Comparison of ENCODE assay signal across 14 cellular contexts in genomic region chr16:85690469-85691064, GRCh38. TPM values are rescaled to one million over a fixed set of nuclear protein-coding genes. Genes with fewer than 3 reads are reported as not detected.
DNase-seq lines count a peak whose midpoint lies in the region; TF ChIP-seq lines count a peak whose summit lies in the region.
"Had no signal": no experiment of that assay in that cellular context is flagged by ENCODE, and none has a peak within 500 bp of the region (broad histone marks: within the 10 kb centered on the region; RNA-seq: fewer than 3 reads in every experiment).

No MANE protein-coding gene starts in this region.

- H3K27ac Mint-ChIP-seq in MCF 10A (ENCODE audit: low read depth, unreplicated experiment): no peak overlapping the region
- H3K27ac Mint-ChIP-seq: activated CD8-positive, alpha-beta memory T cell treated with anti-CD3 and anti-CD28 coated beads, Interleukin-2, amount 10 ng/mL, durations not matched to agents 7 days and 5 days; T-helper 1 cell treated with Interleukin-12 subunit alpha and Interleukin-12 subunit beta and Interleukin-4 antibody, amounts not matched to agents 30 μg/mL and 1 μg/mL, for 36 hours had no signal

- CTCF ChIA-PET in MCF 10A (lab: Yijun Ruan, JAX): interaction anchor here (0.7 kb wide), 1 partner anchor 26 kb away, joined by 3 read pairs; no protein-coding TSS in a partner anchor

- no TSS peak for BruUV-seq in MCF 10A (replicated peaks; lab: Mats Ljungman, UMichigan)

- no peaks in the 10 kb centered on the region for H3K4me1 Mint-ChIP-seq in MCF 10A (ENCODE audit: insufficient read depth, unreplicated experiment)

- intact Hi-C loops in MCF 10A (cut with micrococcal nuclease): no loop called here
- intact Hi-C loops in spleen (cut with DNase I; ENCODE audit: low total_unique reads): no loop called here

- H3K36me3 ChIP-seq in spleen: no peaks in the 10 kb centered on the region
- H3K36me3 ChIP-seq in H7 (replicated peaks; ENCODE audit: control insufficient read depth, insufficient read depth, low read length): peaks cover under 1% of the 10 kb centered on the region; the same call in 1 of the 2 replicates
- H3K36me3 ChIP-seq: MG63, ovary had no signal

- no peaks in the 10 kb centered on the region for H3K9me3 Mint-ChIP-seq in MCF 10A (ENCODE audit: unreplicated experiment)
- H3K9me3 Mint-ChIP-seq: T-helper 1 cell treated with Interleukin-12 subunit alpha and Interleukin-12 subunit beta and Interleukin-4 antibody, amounts not matched to agents 30 μg/mL and 1 μg/mL, for 36 hours had no signal

- no peak for TF ChIP-seq CTCF in MCF 10A (IDR thresholded peaks at IDR 0.05; ENCODE audit: unreplicated experiment)
- TF ChIP-seq CTCF in spleen (IDR thresholded peaks at IDR 0.05 in 8 of 11, conservative IDR thresholded peaks at IDR 0.05 in 3 of 11): no peak

- H3K4me1 ChIP-seq in spleen: peaks cover 2 to 27% (median 20%) of the 10 kb centered on the region in 6 donors

- DNase-seq in T47D (ENCODE audit: low read depth in 1 of 2, low spot score in 1 of 2) (peak; percentile 88 to 91), MCF 10A (ENCODE audit: unreplicated experiment) (no peak), NCI-H510A (lab: John Stamatoyannopoulos, UW) (peak; percentile 65), amniotic epithelial cell (ENCODE audit: low read depth) (peak; percentile 41), spleen (peak; percentile 44), ecto neural progenitor cell (ENCODE audit: low spot score) (no peak), H7 (no peak), NCI-H2081 treated with DMSO at 0.1 percent for 48 hours (lab: John Stamatoyannopoulos, UW) (no peak)
- DNase-seq: activated CD8-positive, alpha-beta memory T cell treated with anti-CD3 and anti-CD28 coated beads, Interleukin-2, amount 10 ng/mL, durations not matched to agents 7 days and 5 days; anterior cingulate cortex; MG63; ovary; stimulated activated CD4-positive, alpha-beta T cell treated with anti-CD3 and anti-CD28 coated beads, Interleukin-4, amount 100 ng/mL, for 4 hours had no signal

- H3K4me3 ChIP-seq in spleen (no peak overlapping the region), H7 (ENCODE audit: insufficient read depth, low read depth, low read length) (no peak overlapping the region)
- H3K4me3 ChIP-seq: MG63, ovary had no signal

- H3K9me3 ChIP-seq in spleen: no peaks in the 10 kb centered on the region
- H3K9me3 ChIP-seq: MG63, ovary had no signal

- POLR2A ChIA-PET in MCF 10A (lab: Yijun Ruan, JAX): interaction anchor here (1.0 to 1.4 kb wide), 2 partner anchors 8 to 43 kb away, joined by 3 read pairs; no protein-coding TSS in a partner anchor

- H3K27me3 Mint-ChIP-seq in MCF 10A (ENCODE audit: insufficient read depth, unreplicated experiment): no peaks in the 10 kb centered on the region

- H3K36me3 Mint-ChIP-seq in MCF 10A (ENCODE audit: insufficient read depth, unreplicated experiment): no peaks in the 10 kb centered on the region

- in situ Hi-C loops in T47D (cut with HindIII; ENCODE audit: low pct_unique_long_range_greater_than_20kb, low sequenced_read_pairs): no loop called here

- H3K27me3 ChIP-seq in spleen (replicated peaks in 1 of 7) (peaks cover 0 to 43% (median 0%) of the 10 kb centered on the region in 7 donors), H7 (ENCODE audit: control insufficient read depth, insufficient read depth, low read length) (no peaks in the 10 kb centered on the region; the same call in 1 of the 2 replicates)
- H3K27me3 ChIP-seq: MG63, ovary had no signal

- TF ChIP-seq POLR2A in spleen (IDR thresholded peaks at IDR 0.05): no peak

- H3K4me3 Mint-ChIP-seq in MCF 10A (ENCODE audit: unreplicated experiment): no peak overlapping the region
- H3K4me3 Mint-ChIP-seq: activated CD8-positive, alpha-beta memory T cell treated with anti-CD3 and anti-CD28 coated beads, Interleukin-2, amount 10 ng/mL, durations not matched to agents 7 days and 5 days had no signal

- no peak overlapping the region for H3K27ac ChIP-seq in spleen
- H3K27ac ChIP-seq: ovary had no signal

- 63 to 67% (median 66%) methylated on average over 7 of the region's 7 CpGs for WGBS in spleen, 5 donors

RNA-seq across cellular contexts. Expression of gene GINS2, which starts 1.8 kb away (rescaled TPM):
- total RNA-seq in MCF 10A (2022): 6.9 and 11.3 TPM in 2 replicates
- total RNA-seq in spleen: 1 to 10 TPM; 1.0 to 7.0 (median 2.3) TPM
- 1 to 10 TPM; 1.3 to 5.4 (median 2.3) TPM for polyA plus RNA-seq in spleen
- 25.6 and 25.9 TPM in 2 replicates for total RNA-seq in H7 (2014; rRNA removed; shearing (Covaris generic))

Comparison
In these comparisons a context has a peak if more than half of its experiments do, and no peak if none do; other contexts are left out.
1. DNase-seq: peak in T47D (2 of 2), NCI-H510A (single experiment), amniotic epithelial cell (single experiment) and spleen (single experiment); none in MCF 10A (single experiment), ecto neural progenitor cell (single experiment), H7 (single experiment) and NCI-H2081 treated with DMSO at 0.1 percent for 48 hours (single experiment).